In the genomic region with DNA sequence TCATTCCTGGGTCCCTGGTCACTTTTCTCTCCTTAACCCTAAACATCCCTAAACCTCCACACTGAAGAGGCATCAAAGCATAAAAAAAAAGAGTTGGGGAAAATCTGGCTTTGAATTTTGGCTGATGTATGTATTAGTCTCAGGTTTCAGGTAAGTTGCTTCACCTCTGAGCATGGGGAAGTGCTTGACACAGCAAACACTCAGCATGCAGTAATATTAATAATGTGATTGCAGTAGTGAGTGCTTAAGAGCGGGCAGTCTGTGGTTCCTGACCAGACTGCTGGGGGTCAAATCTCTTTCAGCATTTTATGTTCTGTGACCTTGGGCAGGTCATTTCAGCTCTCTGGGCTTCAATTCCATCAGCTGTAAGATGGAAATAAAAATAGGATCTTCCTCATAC, we compare ENCODE assay signal across 13 cellular contexts.
DNase-seq lines count a peak whose midpoint lies in the region; ATAC-seq and TF ChIP-seq lines count a peak whose summit lies in the region.
"Had no signal": no experiment of that assay in that cellular context is flagged by ENCODE, and none has a peak within 500 bp of the region (broad histone marks: within the 10 kb centered on the region; RNA-seq: fewer than 3 reads in every experiment).

No MANE protein-coding gene starts in this region.

- peaks cover 13% of the 10 kb centered on the region for H3K4me1 ChIP-seq in lower lobe of right lung

- H3K27ac ChIP-seq in lower lobe of right lung: no peak overlapping the region

- H3K4me3 ChIP-seq in lower lobe of right lung: no peak overlapping the region

- ATAC-seq in lower lobe of right lung (peak; percentile 84 to 92), HG02973 (IDR thresholded peaks at IDR 0.05; ENCODE audit: unreplicated experiment) (no peak)

- no peaks in the 10 kb centered on the region for H3K27me3 ChIP-seq in lower lobe of right lung (ENCODE audit: low read depth)

- intact Hi-C loops in lower lobe of right lung (cut with DNase I): no loop called here

- no peaks in the 10 kb centered on the region for H3K36me3 ChIP-seq in lower lobe of right lung

- no peaks in the 10 kb centered on the region for H3K9me3 ChIP-seq in lower lobe of right lung

- DNase-seq in DMS153 (lab: John Stamatoyannopoulos, UW) (peak; percentile 29), DMS79 (lab: John Stamatoyannopoulos, UW) (peak; percentile 31), NCI-H2196 (lab: John Stamatoyannopoulos, UW; ENCODE audit: unreplicated experiment) (peak; percentile 56), lower lobe of right lung (no peak), NK-92 (lab: John Stamatoyannopoulos, UW; ENCODE audit: unreplicated experiment) (no peak)
- DNase-seq in activated CD4-positive, alpha-beta T cell treated with anti-CD3 and anti-CD28 coated beads for 1 hour: no peak
- DNase-seq: ACHN; CD4-positive, alpha-beta T cell; IMR-90; NCI-H1436 treated with DMSO at 0.1 percent for 48 hours; NCI-H345; SIG-M5 had no signal

- no peak for TF ChIP-seq CTCF in lower lobe of right lung (IDR thresholded peaks at IDR 0.05)

Comparison
In these comparisons a context has a peak if more than half of its experiments do, and no peak if none do; other contexts are left out.
1. DNase-seq: peak in DMS153 (single experiment), DMS79 (single experiment) and NCI-H2196 (single experiment); none in lower lobe of right lung (single experiment), NK-92 (single experiment) and activated CD4-positive, alpha-beta T cell treated with anti-CD3 and anti-CD28 coated beads for 1 hour (single experiment).